ENCODE assay signal across 9 cellular contexts in the genomic region with DNA sequence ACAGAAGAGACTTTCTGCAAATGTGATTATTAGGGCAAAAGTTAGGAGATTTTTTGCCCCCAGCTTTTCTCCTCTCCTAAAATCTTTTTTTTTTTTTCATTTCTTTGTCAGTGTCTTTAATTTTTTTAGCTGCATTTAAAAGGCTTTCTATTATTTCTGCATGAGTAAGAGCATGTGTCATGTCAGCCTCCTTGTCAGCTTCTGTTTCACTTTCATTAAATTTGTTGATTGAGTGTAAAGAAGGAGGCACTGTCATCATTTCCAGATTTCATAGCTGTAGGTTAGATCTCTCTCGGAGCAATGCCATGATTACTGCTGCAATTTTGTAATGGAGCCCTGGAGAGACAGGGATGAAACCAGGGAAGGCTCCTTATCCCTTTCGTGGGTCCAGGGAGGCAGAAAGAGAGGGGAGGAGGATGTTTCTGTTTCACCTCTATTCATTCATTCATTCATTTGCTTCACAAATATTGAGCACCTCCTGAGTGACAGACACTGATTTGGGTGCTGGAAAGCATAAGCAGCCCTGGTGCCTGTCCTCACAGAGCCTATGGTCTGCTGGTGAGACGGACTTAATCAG. TPM values are rescaled to one million over a fixed set of nuclear protein-coding genes. Genes with fewer than 3 reads are reported as not detected.
A peak's percentile ranks its signal among the peaks of the same experiment; 100 is the strongest.
DNase-seq lines count a peak whose midpoint lies in the region; ATAC-seq and TF ChIP-seq lines count a peak whose summit lies in the region.
"Had no signal": no experiment of that assay in that cellular context is flagged by ENCODE, and none has a peak within 500 bp of the region (broad histone marks: within the 10 kb centered on the region; RNA-seq: fewer than 3 reads in every experiment).

No MANE protein-coding gene starts in this region.

- no peaks in the 10 kb centered on the region for H3K27me3 ChIP-seq in aorta (ENCODE audit: control insufficient read depth in 1 of 2, insufficient read depth in 2 of 2, low read length in 1 of 2)
- H3K27me3 ChIP-seq in adrenal gland: no peaks in the 10 kb centered on the region

- no peak for TF ChIP-seq POLR2A in adrenal gland (IDR thresholded peaks at IDR 0.05)

- H3K27ac ChIP-seq in aorta (ENCODE audit: low read depth in 1 of 2, low read length in 2 of 2) (no peak overlapping the region), adrenal gland (no peak overlapping the region)

- peaks cover 0 to 3% of the 10 kb centered on the region in 2 donors for H3K4me1 ChIP-seq in aorta (ENCODE audit: control insufficient read depth in 1 of 2, insufficient read depth in 2 of 2, low read length in 2 of 2)
- H3K4me1 ChIP-seq in adrenal gland (replicated peaks in 1 of 2): no peaks in the 10 kb centered on the region

- H3K36me3 ChIP-seq in aorta (ENCODE audit: control insufficient read depth in 1 of 2, insufficient read depth in 2 of 2, low read length in 1 of 2) (no peaks in the 10 kb centered on the region), adrenal gland (replicated peaks in 1 of 2) (no peaks in the 10 kb centered on the region)

- DNase-seq in foreskin fibroblast (peak; percentile 15 to 38), aorta (no peak), adrenal gland (no peak), SW480 (ENCODE audit: low spot score) (no peak), NCI-H1417 treated with DMSO at 0.1 percent for 48 hours (lab: John Stamatoyannopoulos, UW) (no peak)
- DNase-seq: cerebellar nuclear complex had no signal

- H3K4me3 ChIP-seq in foreskin fibroblast (ENCODE audit: low read depth in 1 of 2, low read length in 2 of 2) (no peak overlapping the region), aorta (ENCODE audit: low read length in 2 of 2) (no peak overlapping the region), adrenal gland (no peak overlapping the region)

- TF ChIP-seq CTCF in foreskin fibroblast (IDR thresholded peaks at IDR 0.05; ENCODE audit: low read depth, low read length): no peak
- no peak for TF ChIP-seq CTCF in adrenal gland (IDR thresholded peaks at IDR 0.05)

- 84 to 87% methylated on average over 3 of the region's 3 CpGs for WGBS in aorta, 2 donors
- WGBS in adrenal gland, 4 donors: 75 to 81% (median 77%) methylated on average over 3 of the region's 3 CpGs

- intact Hi-C loops in aorta (cut with DNase I): no loop called here
- intact Hi-C loops in adrenal gland (cut with DNase I): no loop called here

- H3K9me3 ChIP-seq in aorta (ENCODE audit: control insufficient read depth, low read length) (no peaks in the 10 kb centered on the region), adrenal gland (replicated peaks in 1 of 3) (no peaks in the 10 kb centered on the region)

- ATAC-seq in GM18517 (IDR thresholded peaks at IDR 0.05; ENCODE audit: unreplicated experiment) (peak; percentile 93), GM21576 (IDR thresholded peaks at IDR 0.05; ENCODE audit: unreplicated experiment) (peak; percentile 93), HG03571 (IDR thresholded peaks at IDR 0.05; ENCODE audit: unreplicated experiment) (peak; percentile 87), aorta (ENCODE audit: low FRiP score) (no peak)

RNA-seq across cellular contexts. Expression of a gene that starts 13.3 kb away (rescaled TPM):
- total RNA-seq in aorta: 10 to 100 TPM; 33.1 to 54.3 TPM
- 10 to 100 TPM in 1 of 2 donors, 1 to 10 TPM in 1; 8.9 to 11.3 TPM for polyA plus RNA-seq in aorta
- total RNA-seq in adrenal gland: 100 to 1,000 TPM in 2 of 8 donors, 10 to 100 TPM in 6; 49.0 to 152 (median 62.2) TPM
- polyA plus RNA-seq in adrenal gland: 10 to 100 TPM in 1 of 3 donors, 1 to 10 TPM in 2; 9.1 to 67.4 (median 9.6) TPM

Comparison
In these comparisons a context has a peak if more than half of its experiments do, and no peak if none do; other contexts are left out.
1. DNase-seq: peak in foreskin fibroblast (2 of 2); none in aorta (0 of 2), adrenal gland (0 of 7), SW480 (single experiment) and NCI-H1417 treated with DMSO at 0.1 percent for 48 hours (single experiment).